12 cellular contexts compared by ENCODE assay signal in genomic region chr2:131528981-131529863, GRCh38. TPM values are rescaled to one million over a fixed set of nuclear protein-coding genes. Genes with fewer than 3 reads are reported as not detected.
DNase-seq lines count a peak whose midpoint lies in the region; ATAC-seq and TF ChIP-seq lines count a peak whose summit lies in the region.
"Not testable (repeated sequence)": the region's sequence is repeated elsewhere in the genome, so short reads cannot be mapped to it uniquely, and the experiment has no call there.
"Had no signal": no experiment of that assay in that cellular context is flagged by ENCODE, and none has a peak within 500 bp of the region (broad histone marks: within the 10 kb centered on the region; RNA-seq: fewer than 3 reads in every experiment).

No MANE protein-coding gene starts in this region.

- not testable (repeated sequence) for H3K27ac ChIP-seq in GM23338 (ENCODE audit: low read depth); brain microvascular endothelial cell; iPS-20b (ENCODE audit: low read length)
- H3K27ac ChIP-seq in RWPE1, result peak overlapping the region; percentile 25; the same call in 1 of the 2 replicates

- DNase-seq in CD14-positive monocyte (ENCODE audit: low spot score) (peak; percentile 26), GM23338 (ENCODE audit: low spot score) (peak; percentile 41), sciatic nerve (ENCODE audit: low spot score) (peak; percentile 59)
- DNase-seq in RWPE1 (ENCODE audit: low spot score); brain microvascular endothelial cell: not testable (repeated sequence)

- H3K4me3 ChIP-seq in GM23338 (peak overlapping the region; percentile 57; the same call in 1 of the 2 replicates), brain microvascular endothelial cell (ENCODE audit: low read depth, low read length) (peak overlapping the region; percentile 12), iPS-20b (ENCODE audit: low read length) (peak overlapping the region; percentile 32; the same call in 1 of the 2 replicates)

- H4K20me1 ChIP-seq in GM23338 (replicated peaks; ENCODE audit: insufficient read depth), result not testable (repeated sequence)

- H3K4me3 Mint-ChIP-seq in CD14-positive monocyte, result peak overlapping the region; percentile 24 to 77
- peak overlapping the region; percentile 63 for H3K4me3 Mint-ChIP-seq in GM23338

- not testable (repeated sequence) for H3K36me3 ChIP-seq in GM23338 (ENCODE audit: insufficient read depth); brain microvascular endothelial cell (replicated peaks); iPS-20b (ENCODE audit: insufficient read depth, low read depth, low read length)

- in situ Hi-C loops in brain microvascular endothelial cell (cut with HindIII; ENCODE audit: low pct_ligation_motif_present, low sequenced_read_pairs), result not testable (repeated sequence)

- H2AFZ ChIP-seq in GM23338, result not testable (repeated sequence)

- H3K9me3 ChIP-seq in iPS-20b (ENCODE audit: insufficient read depth, low read depth, low read length), result not testable (repeated sequence)

- peak overlapping the region; percentile 72; the same call in 1 of the 2 replicates for H3K4me2 ChIP-seq in GM23338

- not testable (repeated sequence) for H3K4me1 ChIP-seq in GM23338 (ENCODE audit: insufficient read depth); iPS-20b (ENCODE audit: insufficient read depth, low read length)

- not testable (repeated sequence) for TF ChIP-seq CTCF in CD14-positive monocyte (IDR thresholded peaks at IDR 0.05); GM23338 (conservative IDR thresholded peaks at IDR 0.05; ENCODE audit: low read depth in 2 of 2); RWPE1 (conservative IDR thresholded peaks at IDR 0.05; ENCODE audit: low read depth); brain microvascular endothelial cell (IDR thresholded peaks at IDR 0.05; ENCODE audit: low read depth, low read length, missing control alignments)

- ATAC-seq in GM19023 (IDR thresholded peaks at IDR 0.05; ENCODE audit: unreplicated experiment) (peak; percentile 26), GM23338 (peak; percentile 18), HG03196 (IDR thresholded peaks at IDR 0.05; ENCODE audit: unreplicated experiment) (peak; percentile 64), sciatic nerve (peak; percentile 58)

- not testable (repeated sequence) for H3K36me3 Mint-ChIP-seq in CD14-positive monocyte; GM23338 (ENCODE audit: low read depth)

- POLR2A ChIA-PET in RWPE1 (lab: Yijun Ruan, JAX; ENCODE audit: low non-redundant PET), result not testable (repeated sequence)

- intact Hi-C loops in CD14-positive monocyte (cut with micrococcal nuclease); sciatic nerve (cut with DNase I): not testable (repeated sequence)

- H3F3A ChIP-seq in GM23338 (replicated peaks; ENCODE audit: low read depth), result not testable (repeated sequence)

- not testable (repeated sequence) for H3K27ac Mint-ChIP-seq in CD14-positive monocyte, GM23338

- not testable (repeated sequence) for H3K9me2 ChIP-seq in GM23338 (ENCODE audit: insufficient read depth)

- not testable (repeated sequence) for H3K79me2 ChIP-seq in GM23338 (replicated peaks; ENCODE audit: insufficient read depth)

- not testable (repeated sequence) for H3K27me3 ChIP-seq in GM23338 (ENCODE audit: insufficient read depth); brain microvascular endothelial cell (replicated peaks); iPS-20b (ENCODE audit: insufficient read depth, low read length)

- H3K27me3 Mint-ChIP-seq in CD14-positive monocyte (ENCODE audit: low read depth in 3 of 3) (peaks cover 22 to 46% (median 24%) of the 10 kb centered on the region in 3 donors), GM23338 (ENCODE audit: insufficient read depth, low read depth, poor library complexity) (peaks cover 10% of the 10 kb centered on the region)

- peaks cover 14% of the 10 kb centered on the region for H3K4me1 Mint-ChIP-seq in CD14-positive monocyte
- not testable (repeated sequence) for H3K4me1 Mint-ChIP-seq in GM23338

- not testable (repeated sequence) for H3K9ac ChIP-seq in iPS-20b (ENCODE audit: low read depth, low read length)

- not testable (repeated sequence) for H3K9me3 Mint-ChIP-seq in CD14-positive monocyte, GM23338

- CTCF ChIA-PET in RWPE1 (lab: Yijun Ruan, JAX), result interaction anchor here (0.7 kb wide), 1 partner anchor 144 kb away, joined by 4 read pairs; no protein-coding TSS in a partner anchor

RNA-seq across cellular contexts. Expression of gene CCDC74A, which starts 1.5 kb away (rescaled TPM):
- polyA plus RNA-seq in CD14-positive monocyte, result not detected
- 47.8 and 64.6 TPM in 2 replicates for total RNA-seq in GM23338 (2014; rRNA removed; shearing (Covaris generic))
- 15.9 and 16.5 TPM in 2 replicates for polyA plus RNA-seq in GM23338 (2016; fragmentation: Nextera tagmentation; extraction: Ambion mirVana)
- 12.8 TPM for total RNA-seq in sciatic nerve

RNA-seq across cellular contexts. Expression of gene MZT2A, which starts 37.0 kb away (rescaled TPM):
- polyA plus RNA-seq in CD14-positive monocyte, result 10 to 100 TPM; 13.6 to 26.0 TPM
- 56.9 and 69.0 TPM in 2 replicates for total RNA-seq in GM23338 (2014; rRNA removed; shearing (Covaris generic))
- 120 and 141 TPM in 2 replicates for polyA plus RNA-seq in GM23338 (2016; fragmentation: Nextera tagmentation; extraction: Ambion mirVana)
- total RNA-seq in sciatic nerve, result 71.0 TPM

RNA-seq across cellular contexts. Expression of gene TUBA3D, which starts 53.3 kb away (rescaled TPM):
- polyA plus RNA-seq in CD14-positive monocyte (not detected), GM23338 (2016; fragmentation: Nextera tagmentation; extraction: Ambion mirVana) (0.27 and 0.33 TPM in 2 replicates)
- not detected in 2 replicates for total RNA-seq in GM23338 (2014; rRNA removed; shearing (Covaris generic))
- total RNA-seq in sciatic nerve, result not detected
- total RNA-seq: adrenal gland, endothelial cell of umbilical vein, renal cortical epithelial cell had no signal
- polyA plus RNA-seq: endothelial cell of umbilical vein, keratinocyte had no signal
